8 cellular contexts compared by ENCODE assay signal in genomic region chr2:231057590-231057989, GRCh38. TPM values are rescaled to one million over a fixed set of nuclear protein-coding genes. Genes with fewer than 3 reads are reported as not detected.
DNase-seq lines count a peak whose midpoint lies in the region; ATAC-seq, FAIRE-seq and TF ChIP-seq lines count a peak whose summit lies in the region.

No MANE protein-coding gene starts in this region.

- no peak overlapping the region for H2BK120ac ChIP-seq in mesenchymal stem cell (ENCODE audit: low read depth, low read length)

- H3K9me1 ChIP-seq in K562 (ENCODE audit: control insufficient read depth, insufficient read depth, low read length), result no peaks in the 10 kb centered on the region

- H2BK5ac ChIP-seq in mesenchymal stem cell (ENCODE audit: low read depth, low read length, poor library complexity, severe bottlenecking), result no peak overlapping the region

- intact Hi-C loops in K562 (cut with micrococcal nuclease), result loop anchor here (10.0 kb wide), 1 partner anchor 153 kb away; no protein-coding TSS in a partner anchor

- H4K91ac ChIP-seq in mesenchymal stem cell (ENCODE audit: low read length), result no peak overlapping the region

- H3K9ac ChIP-seq in K562 (ENCODE audit: insufficient read depth in 1 of 2, low read depth in 2 of 2, low read length in 2 of 2) (peak overlapping the region; percentile 95 to 96), mesenchymal stem cell (ENCODE audit: low read length) (peak overlapping the region; percentile 99)

- TF ChIP-seq EP300 in K562 (IDR thresholded peaks at IDR 0.05; ENCODE audit: low read length), result no peak

- TF ChIP-seq POLR2A in K562 (conservative IDR thresholded peaks at IDR 0.05), result no peak

- no peak for DNase-seq in stimulated activated naive CD8-positive, alpha-beta T cell treated with anti-CD3 and anti-CD28 coated beads, Interleukin-15, Interleukin-2, amounts not matched to agents 100 U/mL and 50 U/mL, for 24 hours
- DNase-seq in K562 (ENCODE audit: extremely low read depth in 1 of 4, low spot score in 3 of 4) (peak in 1 of 4 experiments; percentile 18), mesenchymal stem cell (peak; percentile 53), NCI-H2196 treated with DMSO at 0.1 percent for 48 hours (lab: John Stamatoyannopoulos, UW; ENCODE audit: unreplicated experiment) (no peak), AG08396 (ENCODE audit: low spot score) (no peak)
- DNase-seq in effector CD4-positive, alpha-beta T cell, result no peak

- in situ Hi-C loops in K562 (cut with MboI), result no loop called here

- peaks cover 35% of the 10 kb centered on the region for H3K36me3 ChIP-seq in K562 (ENCODE audit: control insufficient read depth, insufficient read depth, low read length)
- peaks cover 3 to 15% of the 10 kb centered on the region in 2 experiments for H3K36me3 ChIP-seq in mesenchymal stem cell (ENCODE audit: control insufficient read depth in 1 of 2, insufficient read depth in 2 of 2, low read depth in 1 of 2, low read length in 2 of 2)

- H3K4me1 Mint-ChIP-seq in stimulated activated naive CD8-positive, alpha-beta T cell treated with anti-CD3 and anti-CD28 coated beads, Interleukin-15, Interleukin-2, amounts not matched to agents 100 ng/mL and 50 ng/mL, for 24 hours (ENCODE audit: low read depth), result peaks cover 56% of the 10 kb centered on the region

- peak overlapping the region; percentile 81 for H3K27ac Mint-ChIP-seq in stimulated activated naive CD8-positive, alpha-beta T cell treated with anti-CD3 and anti-CD28 coated beads, Interleukin-15, Interleukin-2, amounts not matched to agents 100 ng/mL and 50 ng/mL, for 24 hours

- H3K23ac ChIP-seq in mesenchymal stem cell (ENCODE audit: low read length in 2 of 2), result no peak overlapping the region

- no peak for FAIRE-seq in K562 (lab: Jason Lieb, UNC)

- H2AK5ac ChIP-seq in mesenchymal stem cell (ENCODE audit: low read length, severe bottlenecking), result no peak overlapping the region

- peak overlapping the region; percentile 80 for H3K4me2 ChIP-seq in K562 (ENCODE audit: insufficient read depth, low read length)
- H3K4me2 ChIP-seq in mesenchymal stem cell (ENCODE audit: low read length, poor library complexity, severe bottlenecking), result peak overlapping the region; percentile 81

- CTCF ChIA-PET in K562 (lab: Yijun Ruan, JAX; ENCODE audit: low intra/inter-chr PET ratio), result no interaction called here

- H3K14ac ChIP-seq in mesenchymal stem cell (ENCODE audit: low read length in 2 of 2), result no peak overlapping the region

- no peak for TF ChIP-seq CTCF in K562 (IDR thresholded peaks at IDR 0.05 in 2 of 3, conservative IDR thresholded peaks at IDR 0.05 in 1 of 3; ENCODE audit: insufficient read depth in 2 of 3, low read depth in 1 of 3, low read length in 3 of 3)

- 0 out of 2 replicates have a peak, but pooled peaks cover 11% of the 10 kb centered on the region for H4K20me1 ChIP-seq in K562 (replicated peaks; ENCODE audit: control insufficient read depth, insufficient read depth, low read length)

- H3K79me2 ChIP-seq in K562 (ENCODE audit: control insufficient read depth, insufficient read depth, low read length), result peaks cover 58% of the 10 kb centered on the region

- peak overlapping the region in 1 of 2 experiments; percentile 87 for H3K4ac ChIP-seq in mesenchymal stem cell (ENCODE audit: low read depth in 1 of 2, low read length in 2 of 2)

- no peak overlapping the region for H4K8ac ChIP-seq in mesenchymal stem cell (ENCODE audit: low read length)

- 1% methylated on average over 10 of the region's 10 CpGs for WGBS in K562 (ENCODE audit: insufficient coverage, low coverage, missing lambda C conversion rate)
- 11% methylated on average over 9 of the region's 10 CpGs for WGBS in mesenchymal stem cell

- POLR2A ChIA-PET in K562 (lab: Yijun Ruan, JAX), result interaction anchor here (0.6 to 0.9 kb wide), 4 partner anchors 12 to 406 kb away, joined by 3 to 4 read pairs (median 3); partner anchors contain the start of gene NCL

- peak overlapping the region; percentile 90 for H3K4me3 ChIP-seq in K562
- H3K4me3 ChIP-seq in mesenchymal stem cell (ENCODE audit: insufficient read depth in 1 of 2, low read depth in 1 of 2, low read length in 2 of 2), result peak overlapping the region; percentile 91 to 97

- peaks cover 28% of the 10 kb centered on the region for H3K36me3 Mint-ChIP-seq in stimulated activated naive CD8-positive, alpha-beta T cell treated with anti-CD3 and anti-CD28 coated beads, Interleukin-15, Interleukin-2, amounts not matched to agents 100 ng/mL and 50 ng/mL, for 24 hours (ENCODE audit: low read depth)

- no peak overlapping the region for H2BK15ac ChIP-seq in mesenchymal stem cell (ENCODE audit: low read depth, poor library complexity, severe bottlenecking)

- H3K4me1 ChIP-seq in K562 (replicated peaks in 1 of 2; ENCODE audit: control insufficient read depth in 2 of 2, insufficient read depth in 2 of 2, low read length in 2 of 2) (peaks cover 5 to 9% of the 10 kb centered on the region in 2 experiments; a peak in 4 of 5 replicates), mesenchymal stem cell (ENCODE audit: control insufficient read depth, insufficient read depth, low read depth, low read length) (peaks cover 2% of the 10 kb centered on the region)

- peaks cover 4% of the 10 kb centered on the region for H3K27me3 Mint-ChIP-seq in stimulated activated naive CD8-positive, alpha-beta T cell treated with anti-CD3 and anti-CD28 coated beads, Interleukin-15, Interleukin-2, amounts not matched to agents 100 ng/mL and 50 ng/mL, for 24 hours

- H2AFZ ChIP-seq in K562 (ENCODE audit: low read depth, low read length) (no peak overlapping the region), mesenchymal stem cell (ENCODE audit: low read depth, low read length) (no peak overlapping the region)

- H3K27me3 ChIP-seq in K562 (ENCODE audit: control insufficient read depth in 2 of 2, insufficient read depth in 2 of 2, low read length in 2 of 2) (no peaks in the 10 kb centered on the region), mesenchymal stem cell (ENCODE audit: control insufficient read depth in 1 of 2, insufficient read depth in 1 of 2, low read length in 2 of 2) (no peaks in the 10 kb centered on the region)

- H3K9me3 ChIP-seq in K562 (replicated peaks; ENCODE audit: control insufficient read depth, insufficient read depth, low read depth, low read length), result no peaks in the 10 kb centered on the region
- no peaks in the 10 kb centered on the region for H3K9me3 ChIP-seq in mesenchymal stem cell (ENCODE audit: control insufficient read depth, low read length)

- ATAC-seq in stimulated activated naive CD8-positive, alpha-beta T cell treated with anti-CD3 and anti-CD28 coated beads, Interleukin-15, Interleukin-2, amounts not matched to agents 100 U/mL and 50 U/mL, for 24 hours, result no peak
- peak; percentile 26; the same call in 2 of the 3 replicates for ATAC-seq in K562
- ATAC-seq in HG02973 (IDR thresholded peaks at IDR 0.05; ENCODE audit: unreplicated experiment), result no peak

- H3K4me3 Mint-ChIP-seq in stimulated activated naive CD8-positive, alpha-beta T cell treated with anti-CD3 and anti-CD28 coated beads, Interleukin-15, Interleukin-2, amounts not matched to agents 100 ng/mL and 50 ng/mL, for 24 hours, result peak overlapping the region; percentile 91

- H2BK12ac ChIP-seq in mesenchymal stem cell (ENCODE audit: low read length in 2 of 2), result no peak overlapping the region

- peaks cover 3% of the 10 kb centered on the region for H3K79me1 ChIP-seq in mesenchymal stem cell (replicated peaks; ENCODE audit: low read length, poor library complexity, severe bottlenecking)

- no peak for TF ChIP-seq RAD21 in K562 (CRISPR knock-in tag; conservative IDR thresholded peaks at IDR 0.05 in 1 of 2, IDR thresholded peaks at IDR 0.05 in 1 of 2)

- BruUV-seq in K562 (replicated peaks; lab: Mats Ljungman, UMichigan), result no TSS peak

- H3K27ac ChIP-seq in K562 (ENCODE audit: extremely low read depth, low read depth, low read length) (peak overlapping the region; percentile 98), mesenchymal stem cell (ENCODE audit: low read length, poor library complexity, severe bottlenecking) (no peak overlapping the region)

- H3K9me3 Mint-ChIP-seq in stimulated activated naive CD8-positive, alpha-beta T cell treated with anti-CD3 and anti-CD28 coated beads, Interleukin-15, Interleukin-2, amounts not matched to agents 100 ng/mL and 50 ng/mL, for 24 hours, result no peaks in the 10 kb centered on the region

- no peak overlapping the region for H3K18ac ChIP-seq in mesenchymal stem cell (ENCODE audit: low read depth in 1 of 2, low read length in 2 of 2)

RNA-seq across cellular contexts. Expression of gene PSMD1, which starts 0.9 kb away (rescaled TPM):
- 70.9 and 146 TPM in 2 replicates for total RNA-seq in K562 (2011; cell fraction: chromatin; rRNA removed; ENCODE audit: low replicate concordance)
- 39.5 and 50.9 TPM in 2 replicates for total RNA-seq in K562 (2011; cell fraction: nucleolus; rRNA removed)
- total RNA-seq in K562 (2011; cell fraction: nucleoplasm; rRNA removed), result 71.0 and 106 TPM in 2 replicates
- total RNA-seq in K562 (2014; rRNA removed) (100 TPM in 2 replicates), K562 (2014; rRNA removed; fragmentation: Illumina TruSeq; extraction: Trizol) (158 and 179 TPM in 2 replicates), K562 (2015; rRNA removed; fragmentation: Illumina TruSeq; extraction: Trizol) (140 and 150 TPM in 2 replicates), K562 (2021) (127 and 130 TPM in 2 replicates)
- polyA plus RNA-seq in K562 (2011; rRNA removed) (206 and 257 TPM in 2 replicates), K562 (2014; fragmentation: Illumina TruSeq; extraction: Trizol) (177 and 236 TPM in 2 replicates), K562 (2014; fragmentation: Nextera tagmentation; extraction: Ambion mirVana) (100 to 1,000 TPM; 117 to 147 TPM), K562 (2014; rRNA removed) (103 and 105 TPM in 2 replicates)
- 180 and 186 TPM in 2 replicates for polyA plus RNA-seq in K562 (2011; cell fraction: cytosol; rRNA removed)
- 108 and 113 TPM in 2 replicates for polyA plus RNA-seq in K562 (2011; cell fraction: nucleus; rRNA removed)
- 58.2 and 146 TPM in 2 replicates for polyA plus RNA-seq in K562 (2012)
- 408 and 632 TPM in 2 replicates for polyA minus RNA-seq in K562 (2011; rRNA and poly(A)+ RNA removed)
- polyA minus RNA-seq in K562 (2011; cell fraction: cytosol; rRNA and poly(A)+ RNA removed), result 79.8 and 106 TPM in 2 replicates
- polyA minus RNA-seq in K562 (2011; cell fraction: nucleus; rRNA and poly(A)+ RNA removed), result 48.7 and 79.3 TPM in 2 replicates
- polyA plus RNA-seq in mesenchymal stem cell (2013, experiment 1 of 2), result 109 TPM
- polyA plus RNA-seq in mesenchymal stem cell (2013, experiment 2 of 2), result 108 TPM

RNA-seq across cellular contexts. Expression of gene C2orf72, which starts 20.3 kb away (rescaled TPM):
- total RNA-seq in K562 (2011; cell fraction: chromatin; rRNA removed; ENCODE audit: low replicate concordance), result 0.12 TPM in 1 of 2 replicates, not detected in the other
- total RNA-seq in K562 (2011; cell fraction: nucleolus; rRNA removed), result not detected in 2 replicates
- total RNA-seq in K562 (2011; cell fraction: nucleoplasm; rRNA removed), result not detected in 2 replicates
- not detected in 2 replicates for total RNA-seq in K562 (2014; rRNA removed)
- total RNA-seq in K562 (2014; rRNA removed; fragmentation: Illumina TruSeq; extraction: Trizol), result not detected in 2 replicates
- 0.18 and 0.23 TPM in 2 replicates for total RNA-seq in K562 (2015; rRNA removed; fragmentation: Illumina TruSeq; extraction: Trizol)
- total RNA-seq in K562 (2021), result 0.11 and 0.22 TPM in 2 replicates
- polyA plus RNA-seq in K562 (2011; rRNA removed), result 0.08 and 0.24 TPM in 2 replicates
- polyA plus RNA-seq in K562 (2011; cell fraction: cytosol; rRNA removed), result 0.07 and 0.35 TPM in 2 replicates
- polyA plus RNA-seq in K562 (2011; cell fraction: nucleus; rRNA removed), result 0.09 and 0.18 TPM in 2 replicates
- polyA plus RNA-seq in K562 (2012), result 0.04 and 0.12 TPM in 2 replicates
- not detected in 2 replicates for polyA plus RNA-seq in K562 (2014; fragmentation: Illumina TruSeq; extraction: Trizol)
- polyA plus RNA-seq in K562 (2014; fragmentation: Nextera tagmentation; extraction: Ambion mirVana), result not detected
- not detected in 2 replicates for polyA plus RNA-seq in K562 (2014; rRNA removed)
- polyA minus RNA-seq in K562 (2011; rRNA and poly(A)+ RNA removed), result 0.07 and 0.09 TPM in 2 replicates
- polyA minus RNA-seq in K562 (2011; cell fraction: cytosol; rRNA and poly(A)+ RNA removed), result 0.82 TPM in 1 of 2 replicates, not detected in the other
- not detected in 2 replicates for polyA minus RNA-seq in K562 (2011; cell fraction: nucleus; rRNA and poly(A)+ RNA removed)
- 0.08 TPM for polyA plus RNA-seq in mesenchymal stem cell (2013, experiment 1 of 2)
- polyA plus RNA-seq in mesenchymal stem cell (2013, experiment 2 of 2), result 0.18 TPM
